Comparison of ENCODE assay signal across 1 cellular context in the genomic region with DNA sequence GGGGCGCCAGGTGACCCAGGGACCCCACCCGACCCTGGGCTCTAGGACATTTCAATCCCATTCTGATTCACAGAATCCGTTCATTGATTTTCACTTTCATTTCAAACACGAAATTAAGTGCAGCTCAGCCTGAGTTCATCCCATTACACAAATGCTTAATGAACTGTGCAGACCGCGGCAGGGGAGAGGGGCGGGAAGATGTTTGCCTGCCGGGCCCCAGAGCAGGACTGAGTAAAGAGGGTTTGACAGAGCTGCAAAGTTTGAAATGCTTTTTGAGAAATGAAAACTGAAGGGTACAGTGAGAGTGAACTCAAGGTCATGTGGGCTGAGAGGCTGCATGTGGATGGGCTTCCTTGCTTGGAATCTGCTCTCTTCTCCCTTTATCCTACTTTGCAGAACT.
TF ChIP-seq lines count a peak whose summit lies in the region.

No MANE protein-coding gene starts in this region.

TF ChIP-seq in GM12878, 131 proteins besides CTCF, POLR2A, EP300 and RAD21 (continued from another document):
- TF ChIP-seq, protein P1, sequence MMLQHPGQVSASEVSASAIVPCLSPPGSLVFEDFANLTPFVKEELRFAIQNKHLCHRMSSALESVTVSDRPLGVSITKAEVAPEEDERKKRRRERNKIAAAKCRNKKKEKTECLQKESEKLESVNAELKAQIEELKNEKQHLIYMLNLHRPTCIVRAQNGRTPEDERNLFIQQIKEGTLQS (IDR thresholded peaks at IDR 0.05; ENCODE audit: borderline replicate concordance, extremely low read depth, low read depth, low read length), result no peak
- TF ChIP-seq, protein P2, sequence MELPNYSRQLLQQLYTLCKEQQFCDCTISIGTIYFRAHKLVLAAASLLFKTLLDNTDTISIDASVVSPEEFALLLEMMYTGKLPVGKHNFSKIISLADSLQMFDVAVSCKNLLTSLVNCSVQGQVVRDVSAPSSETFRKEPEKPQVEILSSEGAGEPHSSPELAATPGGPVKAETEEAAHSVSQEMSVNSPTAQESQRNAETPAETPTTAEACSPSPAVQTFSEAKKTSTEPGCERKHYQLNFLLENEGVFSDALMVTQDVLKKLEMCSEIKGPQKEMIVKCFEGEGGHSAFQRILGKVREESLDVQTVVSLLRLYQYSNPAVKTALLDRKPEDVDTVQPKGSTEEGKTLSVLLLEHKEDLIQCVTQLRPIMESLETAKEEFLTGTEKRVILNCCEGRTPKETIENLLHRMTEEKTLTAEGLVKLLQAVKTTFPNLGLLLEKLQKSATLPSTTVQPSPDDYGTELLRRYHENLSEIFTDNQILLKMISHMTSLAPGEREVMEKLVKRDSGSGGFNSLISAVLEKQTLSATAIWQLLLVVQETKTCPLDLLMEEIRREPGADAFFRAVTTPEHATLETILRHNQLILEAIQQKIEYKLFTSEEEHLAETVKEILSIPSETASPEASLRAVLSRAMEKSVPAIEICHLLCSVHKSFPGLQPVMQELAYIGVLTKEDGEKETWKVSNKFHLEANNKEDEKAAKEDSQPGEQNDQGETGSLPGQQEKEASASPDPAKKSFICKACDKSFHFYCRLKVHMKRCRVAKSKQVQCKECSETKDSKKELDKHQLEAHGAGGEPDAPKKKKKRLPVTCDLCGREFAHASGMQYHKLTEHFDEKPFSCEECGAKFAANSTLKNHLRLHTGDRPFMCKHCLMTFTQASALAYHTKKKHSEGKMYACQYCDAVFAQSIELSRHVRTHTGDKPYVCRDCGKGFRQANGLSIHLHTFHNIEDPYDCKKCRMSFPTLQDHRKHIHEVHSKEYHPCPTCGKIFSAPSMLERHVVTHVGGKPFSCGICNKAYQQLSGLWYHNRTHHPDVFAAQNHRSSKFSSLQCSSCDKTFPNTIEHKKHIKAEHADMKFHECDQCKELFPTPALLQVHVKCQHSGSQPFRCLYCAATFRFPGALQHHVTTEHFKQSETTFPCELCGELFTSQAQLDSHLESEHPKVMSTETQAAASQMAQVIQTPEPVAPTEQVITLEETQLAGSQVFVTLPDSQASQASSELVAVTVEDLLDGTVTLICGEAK (IDR thresholded peaks at IDR 0.05; ENCODE audit: borderline replicate concordance), result no peak
- TF ChIP-seq TBL1XR1 (IDR thresholded peaks at IDR 0.05; ENCODE audit: low read depth, low read length) (no peak), NFXL1 (IDR thresholded peaks at IDR 0.05; ENCODE audit: borderline replicate concordance) (no peak), ZSCAN29 (IDR thresholded peaks at IDR 0.05) (no peak)
- TF ChIP-seq, protein P3, sequence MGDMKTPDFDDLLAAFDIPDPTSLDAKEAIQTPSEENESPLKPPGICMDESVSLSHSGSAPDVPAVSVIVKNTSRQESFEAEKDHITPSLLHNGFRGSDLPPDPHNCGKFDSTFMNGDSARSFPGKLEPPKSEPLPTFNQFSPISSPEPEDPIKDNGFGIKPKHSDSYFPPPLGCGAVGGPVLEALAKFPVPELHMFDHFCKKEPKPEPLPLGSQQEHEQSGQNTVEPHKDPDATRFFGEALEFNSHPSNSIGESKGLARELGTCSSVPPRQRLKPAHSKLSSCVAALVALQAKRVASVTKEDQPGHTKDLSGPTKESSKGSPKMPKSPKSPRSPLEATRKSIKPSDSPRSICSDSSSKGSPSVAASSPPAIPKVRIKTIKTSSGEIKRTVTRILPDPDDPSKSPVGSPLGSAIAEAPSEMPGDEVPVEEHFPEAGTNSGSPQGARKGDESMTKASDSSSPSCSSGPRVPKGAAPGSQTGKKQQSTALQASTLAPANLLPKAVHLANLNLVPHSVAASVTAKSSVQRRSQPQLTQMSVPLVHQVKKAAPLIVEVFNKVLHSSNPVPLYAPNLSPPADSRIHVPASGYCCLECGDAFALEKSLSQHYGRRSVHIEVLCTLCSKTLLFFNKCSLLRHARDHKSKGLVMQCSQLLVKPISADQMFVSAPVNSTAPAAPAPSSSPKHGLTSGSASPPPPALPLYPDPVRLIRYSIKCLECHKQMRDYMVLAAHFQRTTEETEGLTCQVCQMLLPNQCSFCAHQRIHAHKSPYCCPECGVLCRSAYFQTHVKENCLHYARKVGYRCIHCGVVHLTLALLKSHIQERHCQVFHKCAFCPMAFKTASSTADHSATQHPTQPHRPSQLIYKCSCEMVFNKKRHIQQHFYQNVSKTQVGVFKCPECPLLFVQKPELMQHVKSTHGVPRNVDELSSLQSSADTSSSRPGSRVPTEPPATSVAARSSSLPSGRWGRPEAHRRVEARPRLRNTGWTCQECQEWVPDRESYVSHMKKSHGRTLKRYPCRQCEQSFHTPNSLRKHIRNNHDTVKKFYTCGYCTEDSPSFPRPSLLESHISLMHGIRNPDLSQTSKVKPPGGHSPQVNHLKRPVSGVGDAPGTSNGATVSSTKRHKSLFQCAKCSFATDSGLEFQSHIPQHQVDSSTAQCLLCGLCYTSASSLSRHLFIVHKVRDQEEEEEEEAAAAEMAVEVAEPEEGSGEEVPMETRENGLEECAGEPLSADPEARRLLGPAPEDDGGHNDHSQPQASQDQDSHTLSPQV (IDR thresholded peaks at IDR 0.05), result no peak
- TF ChIP-seq, protein P4, sequence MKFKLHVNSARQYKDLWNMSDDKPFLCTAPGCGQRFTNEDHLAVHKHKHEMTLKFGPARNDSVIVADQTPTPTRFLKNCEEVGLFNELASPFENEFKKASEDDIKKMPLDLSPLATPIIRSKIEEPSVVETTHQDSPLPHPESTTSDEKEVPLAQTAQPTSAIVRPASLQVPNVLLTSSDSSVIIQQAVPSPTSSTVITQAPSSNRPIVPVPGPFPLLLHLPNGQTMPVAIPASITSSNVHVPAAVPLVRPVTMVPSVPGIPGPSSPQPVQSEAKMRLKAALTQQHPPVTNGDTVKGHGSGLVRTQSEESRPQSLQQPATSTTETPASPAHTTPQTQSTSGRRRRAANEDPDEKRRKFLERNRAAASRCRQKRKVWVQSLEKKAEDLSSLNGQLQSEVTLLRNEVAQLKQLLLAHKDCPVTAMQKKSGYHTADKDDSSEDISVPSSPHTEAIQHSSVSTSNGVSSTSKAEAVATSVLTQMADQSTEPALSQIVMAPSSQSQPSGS (IDR thresholded peaks at IDR 0.05; ENCODE audit: low read length), result no peak
